ENCODE assay signal across 17 cellular contexts in genomic region chr1:31368611-31369107, GRCh38. TPM values are rescaled to one million over a fixed set of nuclear protein-coding genes. Genes with fewer than 3 reads are reported as not detected.
DNase-seq lines count a peak whose midpoint lies in the region; ATAC-seq, FAIRE-seq and TF ChIP-seq lines count a peak whose summit lies in the region.
"Had no signal": no experiment of that assay in that cellular context is flagged by ENCODE, and none has a peak within 500 bp of the region (broad histone marks: within the 10 kb centered on the region; RNA-seq: fewer than 3 reads in every experiment).

No MANE protein-coding gene starts in this region.

- ATAC-seq in gastrocnemius medialis = peak in 1 of 2 donors; percentile 6
- ATAC-seq: foreskin keratinocyte had no signal

- H3K4me3 ChIP-seq in coronary artery (no peak overlapping the region), kidney (ENCODE audit: low read length in 2 of 2) (peak overlapping the region in 1 of 2 donors; percentile 11), gastrocnemius medialis (peak overlapping the region in 3 of 4 donors; percentile 5 to 70 (median 69)), sigmoid colon (no peak overlapping the region)
- H3K4me3 ChIP-seq: SJSA1 had no signal

- H3K27ac ChIP-seq in coronary artery (peak overlapping the region; percentile 46 to 64), kidney (ENCODE audit: low read depth in 2 of 2, low read length in 2 of 2) (peak overlapping the region; percentile 85 to 86), gastrocnemius medialis (peak overlapping the region; percentile 99 to 100 (median 99)), sigmoid colon (peak overlapping the region in 2 of 4 donors; percentile 25 to 40)
- H3K27ac ChIP-seq: foreskin keratinocyte, SJSA1 had no signal

- DNase-seq in NCI-H2029 (lab: John Stamatoyannopoulos, UW) = peak; percentile 85
- no peak for DNase-seq in coronary artery (ENCODE audit: low spot score)
- no peak for DNase-seq in kidney
- DNase-seq in gastrocnemius medialis = peak in 1 of 2 donors; percentile 59
- DNase-seq in NCI-H446 (lab: John Stamatoyannopoulos, UW) = no peak
- DNase-seq in Ammon's horn (ENCODE audit: low spot score) = no peak
- no peak for DNase-seq in DMS53 treated with DMSO at 0.1 percent for 48 hours (lab: John Stamatoyannopoulos, UW; ENCODE audit: unreplicated experiment)
- DNase-seq in sigmoid colon = no peak
- DNase-seq: activated CD4-positive, CD25-positive, alpha-beta regulatory T cell treated with anti-CD3 and anti-CD28 coated beads, Interleukin-2, amount 50 U/mL, for 72 hours; foreskin keratinocyte; NCI-H187 treated with DMSO at 0.1 percent for 48 hours; NCI-H524 treated with DMSO at 0.1 percent for 48 hours; nephron progenitor cell; T-helper 2 cell had no signal

- H3K36me3 ChIP-seq in kidney (ENCODE audit: control insufficient read depth in 1 of 2, insufficient read depth in 2 of 2, low read length in 2 of 2) = peaks cover 8 to 24% of the 10 kb centered on the region in 2 donors
- H3K36me3 ChIP-seq in gastrocnemius medialis = peaks cover 0 to 47% of the 10 kb centered on the region in 2 donors
- H3K36me3 ChIP-seq in sigmoid colon = peaks cover 0 to 25% (median 7%) of the 10 kb centered on the region in 4 donors

- in situ Hi-C loops in gastrocnemius medialis (cut with MboI; ENCODE audit: low sequenced_read_pairs in 4 of 4) = no loop called here

- no peak for TF ChIP-seq CTCF in coronary artery (IDR thresholded peaks at IDR 0.05)
- no peak for TF ChIP-seq CTCF in kidney (IDR thresholded peaks at IDR 0.05; ENCODE audit: borderline replicate concordance, extremely low read depth, insufficient read depth)
- no peak for TF ChIP-seq CTCF in gastrocnemius medialis (IDR thresholded peaks at IDR 0.05 in 4 of 5, conservative IDR thresholded peaks at IDR 0.05 in 1 of 5)
- no peak for TF ChIP-seq CTCF in sigmoid colon (IDR thresholded peaks at IDR 0.05)

- peaks cover 64 to 65% of the 10 kb centered on the region in 2 donors for H3K4me1 ChIP-seq in kidney (ENCODE audit: control insufficient read depth in 1 of 2, insufficient read depth in 1 of 2, low read depth in 1 of 2, low read length in 2 of 2)
- H3K4me1 ChIP-seq in gastrocnemius medialis = peaks cover 59 to 71% of the 10 kb centered on the region in 2 donors
- peaks cover 0 to 44% (median 33%) of the 10 kb centered on the region in 4 donors for H3K4me1 ChIP-seq in sigmoid colon
- H3K4me1 ChIP-seq: foreskin keratinocyte had no signal

- no peak for FAIRE-seq in kidney (lab: Jason Lieb, UNC)
- FAIRE-seq: colon had no signal

- H3K9me3 ChIP-seq in kidney (ENCODE audit: control insufficient read depth in 1 of 2, low read length in 2 of 2) = no peaks in the 10 kb centered on the region
- no peaks in the 10 kb centered on the region for H3K9me3 ChIP-seq in gastrocnemius medialis
- no peaks in the 10 kb centered on the region for H3K9me3 ChIP-seq in sigmoid colon
- H3K9me3 ChIP-seq: SJSA1 had no signal

- no peaks in the 10 kb centered on the region for H3K27me3 ChIP-seq in gastrocnemius medialis
- H3K27me3 ChIP-seq in sigmoid colon = no peaks in the 10 kb centered on the region
- H3K27me3 ChIP-seq: foreskin keratinocyte, SJSA1 had no signal

- intact Hi-C loops in kidney (cut with DNase I) (no loop called here), gastrocnemius medialis (cut with DNase I; ENCODE audit: low total_unique reads) (no loop called here), sigmoid colon (cut with DNase I) (no loop called here)

- no peak for TF ChIP-seq EP300 in sigmoid colon (IDR thresholded peaks at IDR 0.05)

- TF ChIP-seq POLR2A in gastrocnemius medialis (IDR thresholded peaks at IDR 0.05) = no peak
- TF ChIP-seq POLR2A in sigmoid colon (IDR thresholded peaks at IDR 0.05) = no peak

- 70 to 86% methylated on average over 3 of the region's 3 CpGs for WGBS in sigmoid colon, 2 donors

- no peak overlapping the region for H3K9ac ChIP-seq in kidney (ENCODE audit: low read length in 2 of 2)

RNA-seq across cellular contexts. Expression of gene FABP3, which starts 4.2 kb away (rescaled TPM):
- total RNA-seq in kidney (25.0 TPM), gastrocnemius medialis (1,000 to 10,000 TPM in 3 of 4 donors, 100 to 1,000 TPM in 1; 886 to 2,424 (median 1,240) TPM), sigmoid colon (10 to 100 TPM in 3 of 4 donors, 1 to 10 TPM in 1; 6.4 to 26.3 (median 19.6) TPM)
- polyA plus RNA-seq in kidney (ENCODE audit: insufficient read depth, low read depth, low replicate concordance) (542 TPM), sigmoid colon (10 to 100 TPM; 10.0 to 31.2 (median 16.4) TPM)
- total RNA-seq: MCF 10A had no signal

RNA-seq across cellular contexts. Expression of gene SERINC2, which starts 44.4 kb away (rescaled TPM):
- total RNA-seq in kidney (126 TPM), gastrocnemius medialis (10 to 100 TPM; 21.2 to 53.4 (median 35.9) TPM), sigmoid colon (under 1 TPM; 0.33 to 0.81 (median 0.63) TPM)
- polyA plus RNA-seq in kidney (ENCODE audit: insufficient read depth, low read depth, low replicate concordance) (99.2 TPM), sigmoid colon (100 to 1,000 TPM; 134 to 254 (median 219) TPM)

Comparison
In these comparisons a context has a peak if more than half of its experiments do, and no peak if none do; other contexts are left out.
1. H3K4me3 ChIP-seq: peak in gastrocnemius medialis (3 of 4); none in coronary artery (single experiment) and sigmoid colon (0 of 4).
2. RNA of gene FABP3, which starts 4.2 kb away (total RNA-seq): 886 to 2,424 TPM in gastrocnemius medialis; 25.0 TPM in kidney (single experiment) and 6.4 to 26.3 TPM in sigmoid colon; every median in the first group is over 10 times any median in the second.
3. RNA of gene SERINC2, which starts 44.4 kb away (total RNA-seq): 126 TPM in kidney (single experiment) and 21.2 to 53.4 TPM in gastrocnemius medialis; 0.33 to 0.81 TPM in sigmoid colon; every median in the first group is over 10 times any median in the second.